ENCODE assay signal across 8 cellular contexts in the genomic region with DNA sequence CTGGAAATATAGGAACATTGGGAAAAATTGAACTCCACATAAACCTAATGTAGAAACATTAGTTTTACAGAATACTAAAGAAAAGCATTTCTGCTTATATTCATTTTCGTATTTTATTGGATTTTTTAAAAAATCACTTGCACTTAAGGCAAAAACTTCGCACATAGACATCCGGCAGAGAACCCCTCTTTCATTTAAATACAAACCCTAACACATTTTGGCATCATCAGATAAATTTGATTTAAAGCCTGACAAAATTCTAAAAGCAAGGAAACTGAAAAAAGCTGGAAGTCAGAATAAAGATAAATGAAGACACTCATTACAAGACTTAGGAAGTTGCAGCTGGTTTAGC. TPM values are rescaled to one million over a fixed set of nuclear protein-coding genes. Genes with fewer than 3 reads are reported as not detected.
DNase-seq lines count a peak whose midpoint lies in the region; ATAC-seq and TF ChIP-seq lines count a peak whose summit lies in the region.

No MANE protein-coding gene starts in this region.

- intact Hi-C loops in colonic mucosa (cut with DNase I), result no loop called here
- intact Hi-C loops in psoas muscle (cut with DNase I), result no loop called here

- H3K36me3 ChIP-seq in Loucy (ENCODE audit: insufficient read depth, low read length), result no peaks in the 10 kb centered on the region
- H3K36me3 ChIP-seq in colonic mucosa, result no peaks in the 10 kb centered on the region
- no peaks in the 10 kb centered on the region for H3K36me3 ChIP-seq in psoas muscle (ENCODE audit: insufficient read depth in 1 of 2, low read depth in 1 of 2)

- H3K4me1 ChIP-seq in Loucy (ENCODE audit: insufficient read depth, low read length, poor library complexity, severe bottlenecking), result peaks cover 36% of the 10 kb centered on the region
- H3K4me1 ChIP-seq in colonic mucosa, result peaks cover 3% of the 10 kb centered on the region
- H3K4me1 ChIP-seq in psoas muscle, result peaks cover 8% of the 10 kb centered on the region

- TF ChIP-seq CTCF in Loucy (conservative IDR thresholded peaks at IDR 0.05; ENCODE audit: low read length) (no peak), colonic mucosa (IDR thresholded peaks at IDR 0.05) (no peak), psoas muscle (IDR thresholded peaks at IDR 0.05) (no peak)

- H3K4me3 ChIP-seq in Loucy (ENCODE audit: low read length, poor library complexity, severe bottlenecking) (peak overlapping the region; percentile 92), colonic mucosa (peak overlapping the region; percentile 79), psoas muscle (peak overlapping the region; percentile 86)

- DNase-seq in colonic mucosa, result no peak
- DNase-seq in psoas muscle, result no peak
- DNase-seq in cerebellum (ENCODE audit: low spot score), result no peak
- no peak for DNase-seq in DMS153 treated with DMSO at 0.1 percent for 48 hours (lab: John Stamatoyannopoulos, UW; ENCODE audit: unreplicated experiment)
- no peak for DNase-seq in pons (ENCODE audit: low spot score)
- DNase-seq in HuH-7.5 (ENCODE audit: low spot score), result no peak

- H3K9ac ChIP-seq in Loucy (ENCODE audit: low read depth, low read length, poor library complexity, severe bottlenecking) (no peak overlapping the region), colonic mucosa (ENCODE audit: low read depth in 2 of 2, low read length in 2 of 2) (no peak overlapping the region)

- ATAC-seq in GM18508 (IDR thresholded peaks at IDR 0.05; ENCODE audit: insufficient read depth, unreplicated experiment), result peak; percentile 3
- ATAC-seq in psoas muscle, result no peak

- no peaks in the 10 kb centered on the region for H4K20me1 ChIP-seq in Loucy (ENCODE audit: insufficient read depth, low read length, poor library complexity, severe bottlenecking)

- H2AFZ ChIP-seq in Loucy (ENCODE audit: low read length), result peak overlapping the region; percentile 85

- WGBS in psoas muscle, 3 donors, result 63 to 68% (median 65%) methylated on average over 3 of the region's 3 CpGs

- H3K27ac ChIP-seq in colonic mucosa (no peak overlapping the region), psoas muscle (no peak overlapping the region)

- H3K9me2 ChIP-seq in Loucy (replicated peaks; ENCODE audit: low read depth, low read length), result no peaks in the 10 kb centered on the region

- peak overlapping the region; percentile 63 for H3K4me2 ChIP-seq in Loucy (ENCODE audit: low read depth, low read length, poor library complexity, severe bottlenecking)

- H3K27me3 ChIP-seq in Loucy (ENCODE audit: insufficient read depth, low read length, poor library complexity, severe bottlenecking) (no peaks in the 10 kb centered on the region), colonic mucosa (no peaks in the 10 kb centered on the region), psoas muscle (ENCODE audit: insufficient read depth in 3 of 3, low read length in 2 of 3) (no peaks in the 10 kb centered on the region)

- H3K9me3 ChIP-seq in Loucy (ENCODE audit: insufficient read depth, low read depth, low read length) (no peaks in the 10 kb centered on the region), colonic mucosa (no peaks in the 10 kb centered on the region), psoas muscle (no peaks in the 10 kb centered on the region)

- H3F3A ChIP-seq in Loucy (ENCODE audit: low read depth), result no peaks in the 10 kb centered on the region; the same call in 1 of the 2 replicates

- H3K79me2 ChIP-seq in Loucy (ENCODE audit: insufficient read depth, low read length), result peaks cover 43% of the 10 kb centered on the region

RNA-seq across cellular contexts. Expression of gene EXOC4, which starts 0.4 kb away (rescaled TPM):
- total RNA-seq in colonic mucosa, result 10 to 100 TPM; 61.1 to 73.3 TPM
- 10 to 100 TPM; 28.0 to 63.0 (median 42.8) TPM for total RNA-seq in psoas muscle
- 10 to 100 TPM in 2 of 3 donors, 1 to 10 TPM in 1; 7.6 to 29.1 (median 15.4) TPM for polyA plus RNA-seq in psoas muscle
- 106 TPM for total RNA-seq in cerebellum
